Comparison of ENCODE assay signal across 20 cellular contexts in genomic region chr10:71542476-71542875, GRCh38.
DNase-seq lines count a peak whose midpoint lies in the region; TF ChIP-seq lines count a peak whose summit lies in the region.
"Had no signal": no experiment of that assay in that cellular context is flagged by ENCODE, and none has a peak within 500 bp of the region (broad histone marks: within the 10 kb centered on the region; RNA-seq: fewer than 3 reads in every experiment).

No MANE protein-coding gene starts in this region.

- H3K36me3 Mint-ChIP-seq in glutamatergic neuron (ENCODE audit: unreplicated experiment), result no peaks in the 10 kb centered on the region
- H3K36me3 Mint-ChIP-seq: CD4-positive, CD25-positive, alpha-beta regulatory T cell had no signal

- WGBS in prostate gland, result 65% methylated on average over 7 of the region's 7 CpGs
- whole genome bisulfite sequencing in sigmoid colon, 2 donors, result 89 to 92% methylated on average over 7 of the region's 7 CpGs

- no peak overlapping the region for H3K27ac ChIP-seq in prostate gland
- no peak overlapping the region for H3K27ac ChIP-seq in sigmoid colon

- peaks cover 8% of the 10 kb centered on the region for H3K27me3 Mint-ChIP-seq in glutamatergic neuron (ENCODE audit: unreplicated experiment)
- H3K27me3 Mint-ChIP-seq: CD4-positive, CD25-positive, alpha-beta regulatory T cell had no signal

- H3K4me1 Mint-ChIP-seq in glutamatergic neuron (ENCODE audit: low read depth, unreplicated experiment), result peaks cover 38% of the 10 kb centered on the region
- H3K4me1 Mint-ChIP-seq: CD4-positive, CD25-positive, alpha-beta regulatory T cell had no signal

- H3K4me3 ChIP-seq in prostate gland, result no peak overlapping the region
- H3K4me3 ChIP-seq in sigmoid colon, result no peak overlapping the region
- H3K4me3 ChIP-seq: GM12878, K562 had no signal

- H3K9me3 ChIP-seq in prostate gland (no peaks in the 10 kb centered on the region), sigmoid colon (no peaks in the 10 kb centered on the region)
- H3K9me3 ChIP-seq: Caco-2 had no signal

- H3K4me3 Mint-ChIP-seq in glutamatergic neuron (ENCODE audit: unreplicated experiment), result no peak overlapping the region
- H3K4me3 Mint-ChIP-seq: CD4-positive, CD25-positive, alpha-beta regulatory T cell had no signal

- intact Hi-C loops in prostate gland (cut with DNase I), result no loop called here
- intact Hi-C loops in sigmoid colon (cut with DNase I), result no loop called here

- no peak for TF ChIP-seq EP300 in sigmoid colon (IDR thresholded peaks at IDR 0.05)

- H3K27ac Mint-ChIP-seq in glutamatergic neuron (ENCODE audit: unreplicated experiment), result peak overlapping the region; percentile 66
- H3K27ac Mint-ChIP-seq: CD4-positive, CD25-positive, alpha-beta regulatory T cell had no signal

- DNase-seq in ELF-1 (ENCODE audit: low read depth, low spot score) (peak; percentile 94), NCI-H69 (lab: John Stamatoyannopoulos, UW) (peak; percentile 80), glutamatergic neuron (no peak), prostate gland (ENCODE audit: low spot score) (peak; percentile 12), AG08395 (ENCODE audit: low spot score) (no peak), sigmoid colon (no peak)
- no peak for DNase-seq in stimulated activated CD8-positive, alpha-beta memory T cell treated with anti-CD3 and anti-CD28 coated beads, Interleukin-4, amount 100 ng/mL, for 48 hours
- DNase-seq: AML-193; Caco-2; CD4-positive, CD25-positive, alpha-beta regulatory T cell; GOT3; NCI-H1092 treated with DMSO at 0.1 percent for 48 hours; NCI-H1694; NCI-H2081 treated with DMSO at 0.1 percent for 48 hours; NCI-H510A; NCI-H774; RPMI8226; SIG-M5 had no signal

- TF ChIP-seq CTCF in glutamatergic neuron (IDR thresholded peaks at IDR 0.05; ENCODE audit: partially characterized antibody, unreplicated experiment) (no peak), prostate gland (IDR thresholded peaks at IDR 0.05) (no peak), sigmoid colon (IDR thresholded peaks at IDR 0.05) (no peak)

- H3K27me3 ChIP-seq in prostate gland (replicated peaks; ENCODE audit: insufficient read depth) (no peaks in the 10 kb centered on the region), sigmoid colon (no peaks in the 10 kb centered on the region)

- H3K4me1 ChIP-seq in prostate gland (replicated peaks) (no peaks in the 10 kb centered on the region), sigmoid colon (peaks cover 0 to 2% (median 1%) of the 10 kb centered on the region in 4 donors)
- H3K4me1 ChIP-seq: Caco-2 had no signal

- TF ChIP-seq POLR2A in prostate gland (IDR thresholded peaks at IDR 0.05) (no peak), sigmoid colon (IDR thresholded peaks at IDR 0.05) (no peak)

- H3K36me3 ChIP-seq in prostate gland (no peaks in the 10 kb centered on the region), sigmoid colon (no peaks in the 10 kb centered on the region)

- H3K9me3 Mint-ChIP-seq in glutamatergic neuron (ENCODE audit: unreplicated experiment), result peaks cover 8% of the 10 kb centered on the region
- H3K9me3 Mint-ChIP-seq: CD4-positive, CD25-positive, alpha-beta regulatory T cell had no signal

Comparison
In these comparisons a context has a peak if more than half of its experiments do, and no peak if none do; other contexts are left out.
1. DNase-seq: peak in ELF-1 (single experiment), NCI-H69 (single experiment) and prostate gland (single experiment); none in glutamatergic neuron (single experiment), stimulated activated CD8-positive, alpha-beta memory T cell treated with anti-CD3 and anti-CD28 coated beads, Interleukin-4, amount 100 ng/mL, for 48 hours (single experiment), AG08395 (single experiment) and sigmoid colon (single experiment).